ENCODE assay signal across 9 cellular contexts in genomic region chr10:79221110-79222051, GRCh38.
DNase-seq lines count a peak whose midpoint lies in the region; ATAC-seq, FAIRE-seq and TF ChIP-seq lines count a peak whose summit lies in the region.
"Had no signal": no experiment of that assay in that cellular context is flagged by ENCODE, and none has a peak within 500 bp of the region (broad histone marks: within the 10 kb centered on the region; RNA-seq: fewer than 3 reads in every experiment).

No MANE protein-coding gene starts in this region.

- peak overlapping the region; percentile 18; the same call in 1 of the 2 replicates for H2BK20ac ChIP-seq in H1 (ENCODE audit: low read length)

- no peak overlapping the region for H2BK120ac ChIP-seq in H1 (replicated peaks; ENCODE audit: low read depth, low read length)

- peak overlapping the region; percentile 91; the same call in 1 of the 2 replicates for H2BK12ac ChIP-seq in H1 (ENCODE audit: low read depth, low read length)

- ATAC-seq in left lung (peak; percentile 23), natural killer cell (no peak), HG03196 (IDR thresholded peaks at IDR 0.05; ENCODE audit: unreplicated experiment) (no peak)
- ATAC-seq in CD4-positive, alpha-beta T cell (ENCODE audit: poor library complexity) = no peak

- H3K56ac ChIP-seq in H1 (replicated peaks; ENCODE audit: insufficient read length, low read depth, low read length) = no peak overlapping the region

- H4K5ac ChIP-seq in H1 (ENCODE audit: insufficient read length, low read depth, low read length) = peak overlapping the region; percentile 47

- H3K27me3 ChIP-seq in H1 (replicated peaks in 1 of 4; ENCODE audit: control insufficient read depth in 3 of 4, extremely low read depth in 1 of 4, insufficient read depth in 3 of 4, low read length in 3 of 4) (no peaks in the 10 kb centered on the region; a peak in 1 of 7 replicates), left lung (no peaks in the 10 kb centered on the region), stomach smooth muscle (ENCODE audit: control insufficient read depth in 1 of 2, insufficient read depth in 2 of 2, low read length in 2 of 2) (no peaks in the 10 kb centered on the region)
- no peaks in the 10 kb centered on the region for H3K27me3 ChIP-seq in CD4-positive, alpha-beta T cell (ENCODE audit: control insufficient read depth, insufficient read depth, low read length)

- no peak for TF ChIP-seq POLR2A in H1 (IDR thresholded peaks at IDR 0.05; ENCODE audit: control extremely low read depth in 1 of 2, low read depth in 2 of 2, low read length in 2 of 2)

- H3K79me2 ChIP-seq in H1 (ENCODE audit: control insufficient read depth in 1 of 2, insufficient read depth in 2 of 2, low read length in 2 of 2) = no peaks in the 10 kb centered on the region

- no peaks in the 10 kb centered on the region for H3K27me3 Mint-ChIP-seq in natural killer cell (ENCODE audit: low read depth in 2 of 2)
- H3K27me3 Mint-ChIP-seq in CD4-positive, alpha-beta T cell = no peaks in the 10 kb centered on the region
- H3K27me3 Mint-ChIP-seq: stimulated activated naive CD8-positive, alpha-beta T cell treated with anti-CD3 and anti-CD28 coated beads, Interleukin-15, Interleukin-2, amounts not matched to agents 100 ng/mL and 50 ng/mL, for 24 hours had no signal

- no peak overlapping the region for H3K4me3 Mint-ChIP-seq in natural killer cell
- H3K4me3 Mint-ChIP-seq in CD4-positive, alpha-beta T cell = no peak overlapping the region
- H3K4me3 Mint-ChIP-seq: stimulated activated naive CD8-positive, alpha-beta T cell treated with anti-CD3 and anti-CD28 coated beads, Interleukin-15, Interleukin-2, amounts not matched to agents 100 ng/mL and 50 ng/mL, for 24 hours had no signal

- POLR2A ChIA-PET in H1 (lab: Charles Lee; ENCODE audit: partially characterized antibody) = interaction anchor here (0.6 to 2.0 kb wide), 4 partner anchors 8 to 398 kb away, joined by 3 to 9 read pairs (median 5); no protein-coding TSS in a partner anchor
- POLR2A ChIA-PET in CD4-positive, alpha-beta T cell (lab: Charles Lee) = no interaction called here

- peak overlapping the region; percentile 99 for H3K4ac ChIP-seq in H1 (replicated peaks; ENCODE audit: insufficient read length, low read depth, low read length)

- peak overlapping the region; percentile 63 for H4K91ac ChIP-seq in H1 (replicated peaks; ENCODE audit: insufficient read length, low read length)

- peak overlapping the region; percentile 72 for H3K14ac ChIP-seq in H1 (ENCODE audit: insufficient read length)

- WGBS in H1 (ENCODE audit: extremely low coverage in 1 of 2, insufficient coverage in 1 of 2, insufficient read length in 1 of 2, insufficient replicate concordance in 2 of 2, low coverage in 1 of 2, low lambda C conversion rate in 2 of 2, missing lambda C conversion rate in 1 of 2), 2 experiments = 79% methylated on average over 37 of the region's 38 CpGs; no CpG with 5 or more reads in 1 of the 2 experiments

- peaks cover 0 to 11% (median 3%) of the 10 kb centered on the region in 4 experiments; a peak in 5 of 8 replicates for H3K36me3 ChIP-seq in H1 (ENCODE audit: control insufficient read depth in 2 of 4, insufficient read depth in 4 of 4, low read length in 3 of 4)
- H3K36me3 ChIP-seq in left lung = peaks cover 0 to 40% of the 10 kb centered on the region in 2 donors
- H3K36me3 ChIP-seq in stomach smooth muscle (ENCODE audit: control insufficient read depth in 2 of 2, insufficient read depth in 2 of 2, low read length in 2 of 2) = peaks cover 6 to 14% of the 10 kb centered on the region in 2 donors

- DNase-seq in NCI-H2196 (lab: John Stamatoyannopoulos, UW; ENCODE audit: unreplicated experiment) = peak; percentile 76
- no peak for DNase-seq in H1 (ENCODE audit: low read depth in 1 of 2, low spot score in 2 of 2)
- peak; percentile 65 to 76 for DNase-seq in left lung
- no peak for DNase-seq in OCI-M1 (lab: John Stamatoyannopoulos, UW)
- no peak for DNase-seq in natural killer cell
- no peak for DNase-seq in CD4-positive, alpha-beta T cell

- peaks cover 4 to 16% of the 10 kb centered on the region in 2 donors for H3K4me1 Mint-ChIP-seq in natural killer cell
- no peaks in the 10 kb centered on the region for H3K4me1 Mint-ChIP-seq in CD4-positive, alpha-beta T cell (ENCODE audit: low read depth)

- FAIRE-seq in H1 (lab: Jason Lieb, UNC) = no peak

- peak overlapping the region; percentile 89 for H3K18ac ChIP-seq in H1 (ENCODE audit: extremely low read depth, low read length)

- peaks cover 4 to 39% (median 34%) of the 10 kb centered on the region in 4 experiments for H3K4me1 ChIP-seq in H1 (replicated peaks in 1 of 4; ENCODE audit: control insufficient read depth in 3 of 4, insufficient read depth in 4 of 4, low read length in 3 of 4)
- peaks cover 17 to 43% of the 10 kb centered on the region in 2 donors for H3K4me1 ChIP-seq in left lung
- peaks cover 76% of the 10 kb centered on the region for H3K4me1 ChIP-seq in stomach smooth muscle (ENCODE audit: control insufficient read depth, insufficient read depth, low read length)

- CTCF ChIA-PET in H1 (lab: Charles Lee; ENCODE audit: partially characterized antibody) = interaction anchor here (0.6 to 1.8 kb wide), 6 partner anchors 9 to 960 kb away, joined by 3 to 8 read pairs (median 4); no protein-coding TSS in a partner anchor
- CTCF ChIA-PET in CD4-positive, alpha-beta T cell (lab: Charles Lee) = no interaction called here

- H3K27ac Mint-ChIP-seq in natural killer cell = no peak overlapping the region
- H3K27ac Mint-ChIP-seq in CD4-positive, alpha-beta T cell = no peak overlapping the region
- H3K27ac Mint-ChIP-seq: stimulated activated naive CD8-positive, alpha-beta T cell treated with anti-CD3 and anti-CD28 coated beads, Interleukin-15, Interleukin-2, amounts not matched to agents 100 ng/mL and 50 ng/mL, for 24 hours had no signal

- no peak for TF ChIP-seq EP300 in H1 (IDR thresholded peaks at IDR 0.05; ENCODE audit: borderline replicate concordance in 1 of 2, low read depth in 2 of 2, low read length in 2 of 2)

- intact Hi-C loops in left lung (cut with DNase I) (no loop called here), natural killer cell (cut with micrococcal nuclease) (no loop called here)
- intact Hi-C loops in CD4-positive, alpha-beta T cell (cut with DNase I, micrococcal nuclease) = no loop called here

- no peak for TF ChIP-seq CTCF in H1 (IDR thresholded peaks at IDR 0.05; ENCODE audit: control extremely low read depth in 1 of 3, insufficient read depth in 1 of 3, low read depth in 1 of 3, low read length in 3 of 3)
- no peak for TF ChIP-seq CTCF in left lung (IDR thresholded peaks at IDR 0.05)
- TF ChIP-seq CTCF in natural killer cell (IDR thresholded peaks at IDR 0.05) = no peak
- no peak for TF ChIP-seq CTCF in CD4-positive, alpha-beta T cell (IDR thresholded peaks at IDR 0.05)

- no peaks in the 10 kb centered on the region; the same call in 1 of the 2 replicates for H3K23me2 ChIP-seq in H1 (ENCODE audit: low read depth, low read length)

- H3K4me2 ChIP-seq in H1 (ENCODE audit: insufficient read depth in 1 of 2, low read depth in 2 of 2, low read length in 2 of 2) = peak overlapping the region; percentile 33 to 41; a peak in 2 of 4 replicates

- H2BK5ac ChIP-seq in H1 (ENCODE audit: low read depth, low read length) = peak overlapping the region; percentile 60

- TF ChIP-seq RAD21 in H1 (IDR thresholded peaks at IDR 0.05 in 1 of 2, conservative IDR thresholded peaks at IDR 0.05 in 1 of 2; ENCODE audit: low read depth in 2 of 2, low read length in 2 of 2) = no peak

- H3K9ac ChIP-seq in H1 (replicated peaks in 1 of 4; ENCODE audit: extremely low read depth in 1 of 4, low read depth in 3 of 4, low read length in 3 of 4) (peak overlapping the region in 3 of 4 experiments; percentile 1 to 61 (median 45); a peak in 4 of 7 replicates), stomach smooth muscle (ENCODE audit: low read length in 2 of 2) (peak overlapping the region; percentile 55 to 64)

- H4K8ac ChIP-seq in H1 (ENCODE audit: extremely low read depth, insufficient read depth, low read length) = peak overlapping the region; percentile 88

- no peaks in the 10 kb centered on the region for H3K9me3 Mint-ChIP-seq in natural killer cell
- H3K9me3 Mint-ChIP-seq in CD4-positive, alpha-beta T cell = no peaks in the 10 kb centered on the region
- H3K9me3 Mint-ChIP-seq: stimulated activated naive CD8-positive, alpha-beta T cell treated with anti-CD3 and anti-CD28 coated beads, Interleukin-15, Interleukin-2, amounts not matched to agents 100 ng/mL and 50 ng/mL, for 24 hours had no signal

- peak overlapping the region; percentile 100 for H2AK5ac ChIP-seq in H1 (ENCODE audit: low read depth, low read length)

- peaks cover 2 to 4% of the 10 kb centered on the region in 2 experiments for H4K20me1 ChIP-seq in H1 (replicated peaks in 1 of 2; ENCODE audit: control insufficient read depth in 1 of 2, insufficient read depth in 2 of 2, low read length in 2 of 2)

- H2BK15ac ChIP-seq in H1 (ENCODE audit: low read length) = peak overlapping the region; percentile 100

- H3K9me3 ChIP-seq in H1 (ENCODE audit: insufficient read depth in 2 of 2, low read depth in 1 of 2, low read length in 1 of 2) = no peaks in the 10 kb centered on the region
- no peaks in the 10 kb centered on the region for H3K9me3 ChIP-seq in left lung
- no peaks in the 10 kb centered on the region for H3K9me3 ChIP-seq in stomach smooth muscle (ENCODE audit: control insufficient read depth in 2 of 2, low read length in 2 of 2)
- no peaks in the 10 kb centered on the region for H3K9me3 ChIP-seq in CD4-positive, alpha-beta T cell (ENCODE audit: control insufficient read depth, low read length)

- H2AFZ ChIP-seq in H1 (ENCODE audit: low read length) = no peak overlapping the region

- H3K27ac ChIP-seq in H1 (ENCODE audit: low read depth, low read length) (no peak overlapping the region; the same call in 1 of the 2 replicates), left lung (peak overlapping the region; percentile 68 to 69), stomach smooth muscle (ENCODE audit: low read length) (peak overlapping the region; percentile 99)
- no peak overlapping the region for H3K27ac ChIP-seq in CD4-positive, alpha-beta T cell (ENCODE audit: low read depth, low read length)

- H3K4me3 ChIP-seq in H1 (ENCODE audit: extremely low read depth in 1 of 4, insufficient read depth in 2 of 4, low read depth in 3 of 4, low read length in 4 of 4) (no peak overlapping the region), left lung (no peak overlapping the region), stomach smooth muscle (ENCODE audit: low read length in 2 of 2) (peak overlapping the region; percentile 3 to 47)

- H3K36me3 Mint-ChIP-seq in natural killer cell = no peaks in the 10 kb centered on the region
- H3K36me3 Mint-ChIP-seq in CD4-positive, alpha-beta T cell (ENCODE audit: low read depth) = peaks cover 28% of the 10 kb centered on the region

- peaks cover 11% of the 10 kb centered on the region for H3K79me1 ChIP-seq in H1 (ENCODE audit: low read depth, low read length)

- H3K23ac ChIP-seq in H1 (ENCODE audit: insufficient read length) = no peak overlapping the region

TF ChIP-seq in H1, 55 proteins besides CTCF, POLR2A, EP300 and RAD21 (continues in another document):
- TF ChIP-seq ATF3 (IDR thresholded peaks at IDR 0.05; ENCODE audit: insufficient read depth, low read depth, low read length) (no peak), RXRA (IDR thresholded peaks at IDR 0.05; ENCODE audit: insufficient read depth, low read depth, low read length) (no peak)

Comparison
In these comparisons a context has a peak if more than half of its experiments do, and no peak if none do; other contexts are left out.
1. DNase-seq: peak in NCI-H2196 (single experiment) and left lung (2 of 2); none in H1 (0 of 2), OCI-M1 (single experiment), natural killer cell (single experiment) and CD4-positive, alpha-beta T cell (0 of 10).
2. H3K27ac ChIP-seq: peak in left lung (2 of 2) and stomach smooth muscle (single experiment); none in H1 (single experiment) and CD4-positive, alpha-beta T cell (single experiment).
3. H3K4me3 ChIP-seq: peak in stomach smooth muscle (2 of 2); none in H1 (0 of 4) and left lung (0 of 2).